ENCODE assay signal across 8 cellular contexts in genomic region chr20:49928411-49929141, GRCh38. TPM values are rescaled to one million over a fixed set of nuclear protein-coding genes. Genes with fewer than 3 reads are reported as not detected.
DNase-seq lines count a peak whose midpoint lies in the region; ATAC-seq and TF ChIP-seq lines count a peak whose summit lies in the region.

No MANE protein-coding gene starts in this region.

- H3K27ac Mint-ChIP-seq in neural progenitor cell = no peak overlapping the region

- peak overlapping the region; percentile 37 for H2AFZ ChIP-seq in neural progenitor cell (replicated peaks)

- POLR2A ChIA-PET in RWPE1 (lab: Yijun Ruan, JAX; ENCODE audit: low non-redundant PET) = no interaction called here

- no peaks in the 10 kb centered on the region for H4K20me1 ChIP-seq in neural progenitor cell (ENCODE audit: low read depth)

- H3K36me3 Mint-ChIP-seq in neural progenitor cell = no peaks in the 10 kb centered on the region

- no peaks in the 10 kb centered on the region for H3K4me1 ChIP-seq in neural progenitor cell

- H3K4me3 ChIP-seq in fibroblast of mammary gland (ENCODE audit: control insufficient read depth, low read depth, low read length) (no peak overlapping the region), neural progenitor cell (no peak overlapping the region)

- H3K4me3 Mint-ChIP-seq in neural progenitor cell = no peak overlapping the region

- peak; percentile 88 for ATAC-seq in stimulated activated naive CD8-positive, alpha-beta T cell treated with anti-CD3 and anti-CD28 coated beads, Interleukin-15, Interleukin-2, amounts not matched to agents 100 U/mL and 50 U/mL, for 24 hours
- ATAC-seq in HG03196 (IDR thresholded peaks at IDR 0.05; ENCODE audit: unreplicated experiment) = no peak

- peaks cover 7% of the 10 kb centered on the region for H3K4me1 Mint-ChIP-seq in neural progenitor cell

- H3F3A ChIP-seq in neural progenitor cell (ENCODE audit: low read depth) = peaks cover 8% of the 10 kb centered on the region

- H3K27ac ChIP-seq in RWPE1 = no peak overlapping the region
- no peak overlapping the region for H3K27ac ChIP-seq in neural progenitor cell

- no peaks in the 10 kb centered on the region for H3K79me2 ChIP-seq in neural progenitor cell (ENCODE audit: low read depth)

- CTCF ChIA-PET in RWPE1 (lab: Yijun Ruan, JAX) = interaction anchor here (1.0 kb wide), 1 partner anchor 40 kb away, joined by 3 read pairs; no protein-coding TSS in a partner anchor

- H3K9me3 ChIP-seq in neural progenitor cell (ENCODE audit: low read depth) = no peaks in the 10 kb centered on the region

- peaks cover 5% of the 10 kb centered on the region for H3K27me3 Mint-ChIP-seq in neural progenitor cell (ENCODE audit: insufficient read depth, low read depth)

- peak; percentile 100 for TF ChIP-seq CTCF in RWPE1 (conservative IDR thresholded peaks at IDR 0.05; ENCODE audit: low read depth)
- peak; percentile 90 for TF ChIP-seq CTCF in fibroblast of mammary gland (conservative IDR thresholded peaks at IDR 0.05; ENCODE audit: control insufficient read depth, insufficient read depth, low read depth, low read length)
- peak; percentile 93 for TF ChIP-seq CTCF in neural progenitor cell (IDR thresholded peaks at IDR 0.05)

- no peaks in the 10 kb centered on the region for H3K27me3 ChIP-seq in neural progenitor cell

- H3K36me3 ChIP-seq in neural progenitor cell = no peaks in the 10 kb centered on the region

- no peak overlapping the region for H3K4me2 ChIP-seq in neural progenitor cell

- DNase-seq in DMS53 treated with DMSO at 0.1 percent for 48 hours (lab: John Stamatoyannopoulos, UW; ENCODE audit: unreplicated experiment) (peak; percentile 80), LHCN-M2 (ENCODE audit: low read depth) (peak; percentile 82), RWPE1 (ENCODE audit: low spot score) (peak; percentile 92), activated T-helper 1 cell treated with Interleukin-2 at 50 U/mL for 16 hours (ENCODE audit: low read depth) (peak; percentile 63), fibroblast of mammary gland (ENCODE audit: low read depth) (peak; percentile 84), neural progenitor cell (ENCODE audit: low spot score) (peak; percentile 84)
- peak; percentile 84 for DNase-seq in stimulated activated naive CD8-positive, alpha-beta T cell treated with anti-CD3 and anti-CD28 coated beads, Interleukin-15, Interleukin-2, amounts not matched to agents 100 U/mL and 50 U/mL, for 24 hours

- no peak overlapping the region for H3K9ac ChIP-seq in neural progenitor cell

- no peaks in the 10 kb centered on the region for H3K9me3 Mint-ChIP-seq in neural progenitor cell

RNA-seq across cellular contexts. Expression of gene RNF114, which starts 7.6 kb away (rescaled TPM):
- total RNA-seq in LHCN-M2 (2014; rRNA removed) (98.2 and 99.3 TPM in 2 replicates), neural progenitor cell (ENCODE audit: low replicate concordance) (41.3 and 105 TPM in 2 replicates)
- polyA plus RNA-seq in LHCN-M2 (2012) = 36.6 TPM

RNA-seq across cellular contexts. Expression of gene SPATA2, which starts 13.2 kb away (rescaled TPM):
- total RNA-seq in LHCN-M2 (2014; rRNA removed) (3.7 and 4.1 TPM in 2 replicates), neural progenitor cell (ENCODE audit: low replicate concordance) (4.0 and 5.0 TPM in 2 replicates)
- 3.5 TPM for polyA plus RNA-seq in LHCN-M2 (2012)

RNA-seq across cellular contexts. Expression of gene SNAI1, which starts 54.2 kb away (rescaled TPM):
- not detected in 2 replicates for total RNA-seq in LHCN-M2 (2014; rRNA removed)
- not detected for polyA plus RNA-seq in LHCN-M2 (2012)
- 1.1 and 4.0 TPM in 2 replicates for total RNA-seq in neural progenitor cell (ENCODE audit: low replicate concordance)
